ENCODE assay signal across 21 cellular contexts in genomic region chrX:22462959-22463358, GRCh38.
DNase-seq lines count a peak whose midpoint lies in the region; ATAC-seq, FAIRE-seq and TF ChIP-seq lines count a peak whose summit lies in the region.
"Had no signal": no experiment of that assay in that cellular context is flagged by ENCODE, and none has a peak within 500 bp of the region (broad histone marks: within the 10 kb centered on the region; RNA-seq: fewer than 3 reads in every experiment).

No MANE protein-coding gene starts in this region.

- RAD21 ChIA-PET in GM12878 (lab: Charles Lee; ENCODE audit: unreplicated experiment) = no interaction called here

- intact Hi-C loops in GM12878 (cut with micrococcal nuclease; ENCODE audit: unreplicated experiment) = no loop called here

- H3K36me3 Mint-ChIP-seq in stimulated activated memory B cell treated with anti-CD40 and anti-IgM and Interleukin-4, amounts not matched to agents 10 μg/mL and 1 μg/mL and 100 μg/mL, for 72 hours = no peaks in the 10 kb centered on the region
- H3K36me3 Mint-ChIP-seq: CD14-positive monocyte; CD4-positive, alpha-beta memory T cell; CD4-positive, CD25-positive, alpha-beta regulatory T cell; CD8-positive, alpha-beta memory T cell had no signal

- POLR2A ChIA-PET in HEK293 (lab: Yijun Ruan, JAX) (no interaction called here), GM12878 (lab: Charles Lee) (no interaction called here)

- DNase-seq in GM12878 (ENCODE audit: low read depth, low spot score) = no peak
- DNase-seq: 8988T; ACHN; BE2C; C1 segment of cervical spinal cord; CD4-positive, alpha-beta memory T cell; CD4-positive, CD25-positive, alpha-beta regulatory T cell; CD8-positive, alpha-beta memory T cell; COR-L47; DMS79 treated with DMSO at 0.1 percent for 48 hours; GF-D8 had no signal

- H3K4me3 ChIP-seq in HEK293 (ENCODE audit: low read depth, low read length) (no peak overlapping the region), GM12878 (no peak overlapping the region)
- H3K4me3 ChIP-seq: BLaER1 had no signal

- no peaks in the 10 kb centered on the region for H3K9me3 Mint-ChIP-seq in stimulated activated memory B cell treated with anti-CD40 and anti-IgM and Interleukin-4, amounts not matched to agents 10 μg/mL and 1 μg/mL and 100 μg/mL, for 72 hours

- no peak overlapping the region for H3K27ac Mint-ChIP-seq in stimulated activated memory B cell treated with anti-CD40 and anti-IgM and Interleukin-4, amounts not matched to agents 10 μg/mL and 1 μg/mL and 100 μg/mL, for 72 hours
- H3K27ac Mint-ChIP-seq: CD14-positive monocyte; CD4-positive, alpha-beta memory T cell; CD4-positive, CD25-positive, alpha-beta regulatory T cell; CD8-positive, alpha-beta memory T cell had no signal

- TF ChIP-seq EP300 in GM12878 (IDR thresholded peaks at IDR 0.05; ENCODE audit: borderline replicate concordance in 1 of 2, control insufficient read depth in 1 of 2, low read depth in 2 of 2, low read length in 2 of 2) = no peak

- H3K79me2 ChIP-seq in GM12878 (ENCODE audit: control insufficient read depth, insufficient read depth, low read length) = no peaks in the 10 kb centered on the region

- no peaks in the 10 kb centered on the region for H3K27me3 ChIP-seq in GM12878 (replicated peaks in 1 of 2; ENCODE audit: control insufficient read depth in 2 of 2, insufficient read depth in 2 of 2, low read length in 1 of 2)
- H3K27me3 ChIP-seq: BE2C, BLaER1 had no signal

- H3K36me3 ChIP-seq in HEK293 (ENCODE audit: control insufficient read depth in 2 of 2, insufficient read depth in 1 of 2, low read length in 2 of 2) (no peaks in the 10 kb centered on the region), GM12878 (ENCODE audit: control insufficient read depth in 2 of 2, insufficient read depth in 2 of 2, low read length in 1 of 2) (no peaks in the 10 kb centered on the region)
- H3K36me3 ChIP-seq: BE2C, BLaER1 had no signal

- peaks cover 17% of the 10 kb centered on the region for H3K4me1 Mint-ChIP-seq in stimulated activated memory B cell treated with anti-CD40 and anti-IgM and Interleukin-4, amounts not matched to agents 10 μg/mL and 1 μg/mL and 100 μg/mL, for 72 hours
- H3K4me1 Mint-ChIP-seq: CD14-positive monocyte; CD4-positive, CD25-positive, alpha-beta regulatory T cell had no signal

- H3K27ac ChIP-seq in HEK293 (ENCODE audit: extremely low read depth, low read depth, low read length) = no peak overlapping the region
- H3K27ac ChIP-seq in GM12878 (ENCODE audit: control insufficient read depth, insufficient read depth) = no peak overlapping the region
- H3K27ac ChIP-seq: BLaER1 had no signal

- no peak for TF ChIP-seq CTCF in HEK293 (tag by site-specific recombination; IDR thresholded peaks at IDR 0.05)
- TF ChIP-seq CTCF in GM12878 (IDR thresholded peaks at IDR 0.05 in 2 of 3, conservative IDR thresholded peaks at IDR 0.05 in 1 of 3; ENCODE audit: control insufficient read depth in 2 of 3, extremely low read depth in 1 of 3, insufficient read depth in 1 of 3, low read depth in 3 of 3, low read length in 3 of 3) = no peak

- H2AFZ ChIP-seq in GM12878 (ENCODE audit: control insufficient read depth, low read depth, low read length) = no peak overlapping the region

- no peak for ATAC-seq in GM12878
- ATAC-seq in stimulated activated memory B cell treated with anti-CD40 and anti-IgM and Interleukin-4, amounts not matched to agents 10 μg/mL and 1 μg/mL and 100 μg/mL, for 72 hours = no peak
- ATAC-seq in activated CD4-positive, CD25-positive, alpha-beta regulatory T cell treated with anti-CD3 and anti-CD28 coated beads, Interleukin-2, amount 50 U/mL, for 24 hours = no peak

- CTCF ChIA-PET in HEK293 (lab: Yijun Ruan, JAX) = no interaction called here
- CTCF ChIA-PET in GM12878 (lab: Yijun Ruan, JAX) = no interaction called here

- H3K4me2 ChIP-seq in GM12878 (ENCODE audit: control insufficient read depth, insufficient read depth) = no peak overlapping the region
- H3K4me2 ChIP-seq: BLaER1 had no signal

- no peak for FAIRE-seq in GM12878 (lab: Jason Lieb, UNC)
- peak; percentile 33 for FAIRE-seq in islet of Langerhans (lab: Jason Lieb, UNC)
- FAIRE-seq: A204.1, G401.6, GM12892, GM18507 had no signal

- SMC1A ChIA-PET in GM12878 (lab: Charles Lee; ENCODE audit: uncharacterized antibody, unreplicated experiment) = interaction anchor here (0.6 kb wide), 1 partner anchor 105 kb away, joined by 3 read pairs; no protein-coding TSS in a partner anchor

- H3K27me3 Mint-ChIP-seq in stimulated activated memory B cell treated with anti-CD40 and anti-IgM and Interleukin-4, amounts not matched to agents 10 μg/mL and 1 μg/mL and 100 μg/mL, for 72 hours = no peaks in the 10 kb centered on the region
- H3K27me3 Mint-ChIP-seq: CD4-positive, alpha-beta memory T cell; CD4-positive, CD25-positive, alpha-beta regulatory T cell; CD8-positive, alpha-beta memory T cell had no signal

- in situ Hi-C loops in GM12878 (cut with MboI) = no loop called here

- 46% methylated on average over 2 of the region's 2 CpGs for whole genome bisulfite sequencing in GM12878 (ENCODE audit: insufficient coverage, insufficient replicate concordance, low lambda C conversion rate, missing lambda C conversion rate)

- H3K9me3 ChIP-seq in HEK293 (ENCODE audit: control insufficient read depth, insufficient read depth, low read depth, low read length) (no peaks in the 10 kb centered on the region), GM12878 (replicated peaks; ENCODE audit: control insufficient read depth, insufficient read depth, low read length) (no peaks in the 10 kb centered on the region)
- H3K9me3 ChIP-seq: BE2C had no signal

- H3K9ac ChIP-seq in GM12878 (ENCODE audit: control insufficient read depth, insufficient read depth, low read length) = no peak overlapping the region
- H3K9ac ChIP-seq: BLaER1 had no signal

- no peak for TF ChIP-seq RAD21 in GM12878 (IDR thresholded peaks at IDR 0.05; ENCODE audit: insufficient read depth, low read depth, low read length)

- no peak overlapping the region for H3K4me3 Mint-ChIP-seq in stimulated activated memory B cell treated with anti-CD40 and anti-IgM and Interleukin-4, amounts not matched to agents 10 μg/mL and 1 μg/mL and 100 μg/mL, for 72 hours
- H3K4me3 Mint-ChIP-seq: CD14-positive monocyte; CD4-positive, alpha-beta memory T cell; CD4-positive, CD25-positive, alpha-beta regulatory T cell; CD8-positive, alpha-beta memory T cell had no signal

- no TSS peak for BruUV-seq in GM12878 (replicated peaks; lab: Mats Ljungman, UMichigan)

- H4K20me1 ChIP-seq in GM12878 (ENCODE audit: control insufficient read depth, insufficient read depth) = no peaks in the 10 kb centered on the region
- H4K20me1 ChIP-seq: BLaER1 had no signal

- H3K4me1 ChIP-seq in HEK293 (ENCODE audit: control insufficient read depth, insufficient read depth, low read length) (no peaks in the 10 kb centered on the region), GM12878 (ENCODE audit: control insufficient read depth, insufficient read depth, low read length) (no peaks in the 10 kb centered on the region)
- H3K4me1 ChIP-seq: BE2C had no signal

- TF ChIP-seq POLR2A in GM12878 (IDR thresholded peaks at IDR 0.05; ENCODE audit: low read depth, low read length) = no peak

TF ChIP-seq in HEK293, 187 proteins besides CTCF, POLR2A, EP300 and RAD21:
- peak; percentile 82 for TF ChIP-seq ATF2 (tag by site-specific recombination; IDR thresholded peaks at IDR 0.05; ENCODE audit: low read depth)
- TF ChIP-seq ZIC2 (tag by site-specific recombination; IDR thresholded peaks at IDR 0.05) = no peak

TF ChIP-seq in GM12878, 131 proteins besides CTCF, POLR2A, EP300 and RAD21:
- TF ChIP-seq E2F4 (IDR thresholded peaks at IDR 0.05; ENCODE audit: low read depth, low read length) (no peak), MLLT1 (IDR thresholded peaks at IDR 0.05) (no peak), ATF7 (IDR thresholded peaks at IDR 0.05; ENCODE audit: low read depth) (peak; percentile 68), STAT3 (IDR thresholded peaks at IDR 0.05; ENCODE audit: low read depth, low read length) (no peak)

Comparison
In these comparisons a context has a peak if more than half of its experiments do, and no peak if none do; other contexts are left out.
1. Of the 9 proteins assayed by ChIP-seq in both HEK293 and GM12878: peak only in HEK293: ATF2; only in GM12878: none; in both: none; in neither: 8.